ENCODE assay signal across 15 cellular contexts in the genomic region with DNA sequence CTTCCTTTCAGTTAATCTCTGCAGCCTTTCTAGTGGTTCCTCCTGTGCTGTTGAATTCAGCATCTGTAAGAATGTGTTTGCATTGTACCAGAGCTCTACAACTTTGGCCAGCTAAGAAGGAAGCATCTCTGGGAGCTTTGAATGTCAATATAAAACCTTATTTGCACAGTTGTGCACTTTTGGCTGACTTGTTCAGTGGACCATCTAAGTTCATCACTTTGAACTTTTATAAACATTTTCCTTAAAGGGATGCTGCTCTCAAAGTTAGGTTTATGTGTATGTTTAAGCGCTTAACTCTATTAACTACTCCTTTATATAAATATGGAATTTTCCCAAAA. TPM values are rescaled to one million over a fixed set of nuclear protein-coding genes. Genes with fewer than 3 reads are reported as not detected.
DNase-seq lines count a peak whose midpoint lies in the region; ATAC-seq, FAIRE-seq and TF ChIP-seq lines count a peak whose summit lies in the region.
"Had no signal": no experiment of that assay in that cellular context is flagged by ENCODE, and none has a peak within 500 bp of the region (broad histone marks: within the 10 kb centered on the region; RNA-seq: fewer than 3 reads in every experiment).

No MANE protein-coding gene starts in this region.

- POLR2A ChIA-PET in HepG2 (lab: Yijun Ruan, JAX) = interaction anchor here (1.2 kb wide), 1 partner anchor 16 kb away, joined by 4 read pairs; no protein-coding TSS in a partner anchor

- no peaks in the 10 kb centered on the region for H3K9me3 ChIP-seq in HepG2 (ENCODE audit: low read length)
- H3K9me3 ChIP-seq: MG63 had no signal

- no peak overlapping the region for H3K4me2 ChIP-seq in HepG2 (ENCODE audit: low read depth, low read length)

- no peak overlapping the region for H3K4me3 ChIP-seq in HepG2 (replicated peaks in 1 of 3; ENCODE audit: insufficient read depth in 1 of 3, low read depth in 2 of 3, low read length in 3 of 3)
- H3K4me3 ChIP-seq: MG63 had no signal

- no peak overlapping the region for H3K9ac ChIP-seq in HepG2 (ENCODE audit: insufficient read depth, low read depth, low read length)

- H3K4me1 ChIP-seq in HepG2 (ENCODE audit: insufficient read depth, low read length) = peaks cover 56% of the 10 kb centered on the region

- FAIRE-seq in HepG2 (lab: Jason Lieb, UNC) = peak; percentile 67
- FAIRE-seq: H1 had no signal

- BruUV-seq in HepG2 (replicated peaks; lab: Mats Ljungman, UMichigan) = no TSS peak

- peaks cover 35% of the 10 kb centered on the region for H3K79me2 ChIP-seq in HepG2 (ENCODE audit: insufficient read depth, low read length)

- no peak for ATAC-seq in natural killer cell
- ATAC-seq in natural killer cell treated with Interleukin-12 subunit alpha and Interleukin-12 subunit beta and Interleukin-15 and Interleukin-18, amount 100 ng/mL, for 72 hours = no peak
- ATAC-seq in HepG2 = peak; percentile 50
- no peak for ATAC-seq in GM18520 (IDR thresholded peaks at IDR 0.05; ENCODE audit: unreplicated experiment)

- H4K20me1 ChIP-seq in HepG2 (ENCODE audit: insufficient read depth, low read length) = no peaks in the 10 kb centered on the region

- no peak for TF ChIP-seq RAD21 in HepG2 (CRISPR knock-in tag; IDR thresholded peaks at IDR 0.05)

- 87% methylated on average over 1 of the region's 1 CpG for WGBS in HepG2 (ENCODE audit: low lambda C conversion rate)

- peak overlapping the region; percentile 27 to 63 for H3K27ac Mint-ChIP-seq in natural killer cell
- no peak overlapping the region for H3K27ac Mint-ChIP-seq in natural killer cell treated with Interleukin-12 subunit alpha and Interleukin-12 subunit beta and Interleukin-15 and Interleukin-18, amount 100 ng/mL, for 72 hours
- peak overlapping the region; percentile 9 for H3K27ac Mint-ChIP-seq in activated T-helper 2 cell treated with anti-CD3 and anti-CD28 coated beads, Interferon-gamma antibody, Interleukin-2, Interleukin-4, amounts not matched to agents 10 μg/mL and 5 μg/mL and 100 μg/mL, durations not matched to agents 14 hours and 24 hours and 36 hours
- H3K27ac Mint-ChIP-seq: B cell, HFFc6 had no signal

- no peaks in the 10 kb centered on the region for H3K36me3 Mint-ChIP-seq in natural killer cell
- H3K36me3 Mint-ChIP-seq in natural killer cell treated with Interleukin-12 subunit alpha and Interleukin-12 subunit beta and Interleukin-15 and Interleukin-18, amount 100 ng/mL, for 72 hours = peaks cover 4% of the 10 kb centered on the region
- peaks cover 30% of the 10 kb centered on the region for H3K36me3 Mint-ChIP-seq in activated T-helper 2 cell treated with anti-CD3 and anti-CD28 coated beads, Interferon-gamma antibody, Interleukin-2, Interleukin-4, amounts not matched to agents 10 μg/mL and 5 μg/mL and 100 μg/mL, durations not matched to agents 14 hours and 24 hours and 36 hours (ENCODE audit: low read depth)

- intact Hi-C loops in natural killer cell (cut with micrococcal nuclease) (no loop called here), HepG2 (cut with micrococcal nuclease; ENCODE audit: unreplicated experiment) (no loop called here)
- intact Hi-C loops in activated T-helper 2 cell treated with anti-CD3 and anti-CD28 coated beads, Interferon-gamma antibody, Interleukin-2, Interleukin-4, amounts not matched to agents 10 μg/mL and 5 μg/mL and 100 μg/mL, durations not matched to agents 14 hours and 24 hours and 36 hours (cut with micrococcal nuclease) = no loop called here

- H3K4me3 Mint-ChIP-seq in natural killer cell = no peak overlapping the region
- no peak overlapping the region for H3K4me3 Mint-ChIP-seq in natural killer cell treated with Interleukin-12 subunit alpha and Interleukin-12 subunit beta and Interleukin-15 and Interleukin-18, amount 100 ng/mL, for 72 hours
- H3K4me3 Mint-ChIP-seq in activated T-helper 2 cell treated with anti-CD3 and anti-CD28 coated beads, Interferon-gamma antibody, Interleukin-2, Interleukin-4, amounts not matched to agents 10 μg/mL and 5 μg/mL and 100 μg/mL, durations not matched to agents 14 hours and 24 hours and 36 hours (ENCODE audit: low read depth) = no peak overlapping the region
- H3K4me3 Mint-ChIP-seq: B cell, HFFc6 had no signal

- H3K27ac ChIP-seq in HepG2 (ENCODE audit: extremely low read length, insufficient read depth, low read length) = no peak overlapping the region

- H2AFZ ChIP-seq in HepG2 (ENCODE audit: low read length) = no peak overlapping the region

- no peak for DNase-seq in natural killer cell
- no peak for DNase-seq in natural killer cell treated with Interleukin-12 subunit alpha and Interleukin-12 subunit beta and Interleukin-15 and Interleukin-18, amount 100 ng/mL, for 72 hours (ENCODE audit: low spot score)
- DNase-seq in activated T-helper 2 cell treated with anti-CD3 and anti-CD28 coated beads, Interferon-gamma antibody, Interleukin-2, Interleukin-4, amounts not matched to agents 10 μg/mL and 5 μg/mL and 100 μg/mL, durations not matched to agents 14 hours and 24 hours and 36 hours (ENCODE audit: low spot score) = no peak
- DNase-seq in HepG2 (ENCODE audit: low spot score) = peak; percentile 55
- no peak for DNase-seq in NCI-H2227 (lab: John Stamatoyannopoulos, UW; ENCODE audit: unreplicated experiment)
- no peak for DNase-seq in NCI-H510A (lab: John Stamatoyannopoulos, UW)
- DNase-seq: HFFc6, KBM-7, MG63, NCI-H187 treated with DMSO at 0.1 percent for 48 hours, NCI-H446 treated with DMSO at 0.1 percent for 48 hours, SIG-M5 had no signal

- no peaks in the 10 kb centered on the region for H3K27me3 ChIP-seq in HepG2 (ENCODE audit: control insufficient read depth in 1 of 2, insufficient read depth in 2 of 2, low read length in 2 of 2)
- H3K27me3 ChIP-seq: MG63 had no signal

- no peaks in the 10 kb centered on the region for H3K9me3 Mint-ChIP-seq in natural killer cell
- no peaks in the 10 kb centered on the region for H3K9me3 Mint-ChIP-seq in natural killer cell treated with Interleukin-12 subunit alpha and Interleukin-12 subunit beta and Interleukin-15 and Interleukin-18, amount 100 ng/mL, for 72 hours
- H3K9me3 Mint-ChIP-seq in activated T-helper 2 cell treated with anti-CD3 and anti-CD28 coated beads, Interferon-gamma antibody, Interleukin-2, Interleukin-4, amounts not matched to agents 10 μg/mL and 5 μg/mL and 100 μg/mL, durations not matched to agents 14 hours and 24 hours and 36 hours = no peaks in the 10 kb centered on the region
- H3K9me3 Mint-ChIP-seq: HFFc6 had no signal

- TF ChIP-seq CTCF in natural killer cell (IDR thresholded peaks at IDR 0.05) = no peak
- no peak for TF ChIP-seq CTCF in HepG2 (CRISPR knock-in tag; IDR thresholded peaks at IDR 0.05)

- TF ChIP-seq EP300 in HepG2 (IDR thresholded peaks at IDR 0.05; ENCODE audit: low read depth in 2 of 2, low read length in 2 of 2) = no peak
- no peak for TF ChIP-seq EP300 in HepG2 (CRISPR knock-in tag; IDR thresholded peaks at IDR 0.05; ENCODE audit: borderline replicate concordance)

- H3K4me1 Mint-ChIP-seq in natural killer cell = peaks cover 49 to 50% of the 10 kb centered on the region in 2 donors
- H3K4me1 Mint-ChIP-seq in natural killer cell treated with Interleukin-12 subunit alpha and Interleukin-12 subunit beta and Interleukin-15 and Interleukin-18, amount 100 ng/mL, for 72 hours (ENCODE audit: low read depth in 2 of 2) = peaks cover 24 to 31% of the 10 kb centered on the region in 2 donors
- H3K4me1 Mint-ChIP-seq in activated T-helper 2 cell treated with anti-CD3 and anti-CD28 coated beads, Interferon-gamma antibody, Interleukin-2, Interleukin-4, amounts not matched to agents 10 μg/mL and 5 μg/mL and 100 μg/mL, durations not matched to agents 14 hours and 24 hours and 36 hours (ENCODE audit: low read depth) = peaks cover 41% of the 10 kb centered on the region

- no peaks in the 10 kb centered on the region for H3K27me3 Mint-ChIP-seq in natural killer cell (ENCODE audit: low read depth in 2 of 2)
- no peaks in the 10 kb centered on the region for H3K27me3 Mint-ChIP-seq in natural killer cell treated with Interleukin-12 subunit alpha and Interleukin-12 subunit beta and Interleukin-15 and Interleukin-18, amount 100 ng/mL, for 72 hours
- H3K27me3 Mint-ChIP-seq in activated T-helper 2 cell treated with anti-CD3 and anti-CD28 coated beads, Interferon-gamma antibody, Interleukin-2, Interleukin-4, amounts not matched to agents 10 μg/mL and 5 μg/mL and 100 μg/mL, durations not matched to agents 14 hours and 24 hours and 36 hours (ENCODE audit: low read depth) = no peaks in the 10 kb centered on the region
- H3K27me3 Mint-ChIP-seq: B cell had no signal

- CTCF ChIA-PET in HepG2 (lab: Yijun Ruan, JAX; ENCODE audit: low intra/inter-chr PET ratio, low total read pairs) = no interaction called here

- peaks cover 0 to 7% of the 10 kb centered on the region in 2 experiments; a peak in 1 of 5 replicates for H3K36me3 ChIP-seq in HepG2 (replicated peaks in 1 of 2; ENCODE audit: control insufficient read depth in 1 of 2, insufficient read depth in 2 of 2, low read length in 2 of 2)

- in situ Hi-C loops in HepG2 (cut with HindIII; ENCODE audit: extremely low pct_ligation_motif_present, low pct_unique_long_range_greater_than_20kb) = no loop called here

- TF ChIP-seq POLR2A in HepG2 (IDR thresholded peaks at IDR 0.05; ENCODE audit: insufficient read depth in 1 of 2, low read depth in 2 of 2, low read length in 2 of 2) = no peak

RNA-seq across cellular contexts. Expression of gene POLR1D, which starts 15.6 kb away (rescaled TPM):
- 100 to 1,000 TPM; 109 to 132 (median 116) TPM for total RNA-seq in natural killer cell
- total RNA-seq in natural killer cell treated with Interleukin-12 subunit alpha and Interleukin-12 subunit beta and Interleukin-15 and Interleukin-18, amount 100 ng/mL, for 72 hours = 100 to 1,000 TPM in 1 of 2 donors, 10 to 100 TPM in 1; 95.2 to 112 TPM
- 124 and 127 TPM in 2 replicates for total RNA-seq in activated T-helper 2 cell treated with anti-CD3 and anti-CD28 coated beads, Interferon-gamma antibody, Interleukin-2, Interleukin-4, amounts not matched to agents 10 μg/mL and 5 μg/mL and 100 μg/mL, durations not matched to agents 14 hours and 24 hours and 36 hours
- 181 and 183 TPM in 2 replicates for total RNA-seq in HepG2 (2016; rRNA removed; fragmentation: Illumina TruSeq; extraction: Trizol)
- total RNA-seq in HepG2 (2016; cell fraction: cytosol; rRNA removed; fragmentation: Illumina TruSeq; extraction: Trizol; ENCODE audit: low read depth) = 246 and 252 TPM in 2 replicates
- total RNA-seq in HepG2 (2016; cell fraction: insoluble cytoplasmic fraction; rRNA removed; fragmentation: Illumina TruSeq; extraction: Trizol) = 190 and 194 TPM in 2 replicates
- total RNA-seq in HepG2 (2016; cell fraction: membrane; rRNA removed; fragmentation: Illumina TruSeq; extraction: Trizol) = 347 and 379 TPM in 2 replicates
- total RNA-seq in HepG2 (2016; cell fraction: nucleus; rRNA removed; fragmentation: Illumina TruSeq; extraction: Trizol) = 101 and 102 TPM in 2 replicates
- polyA plus RNA-seq in HepG2 (2011; rRNA removed) = 406 and 490 TPM in 2 replicates
- 328 and 389 TPM in 2 replicates for polyA plus RNA-seq in HepG2 (2011; cell fraction: cytosol; rRNA removed)
- 165 and 181 TPM in 2 replicates for polyA plus RNA-seq in HepG2 (2011; cell fraction: nucleus; rRNA removed)
- polyA plus RNA-seq in HepG2 (2012) = 441 and 562 TPM in 2 replicates
- polyA plus RNA-seq in HepG2 (2016; cell fraction: cytosol; fragmentation: Illumina TruSeq; extraction: Trizol; ENCODE audit: low read depth) = 296 and 321 TPM in 2 replicates
- polyA plus RNA-seq in HepG2 (2016; cell fraction: insoluble cytoplasmic fraction; fragmentation: Illumina TruSeq; extraction: Trizol; ENCODE audit: low read depth) = 226 and 233 TPM in 2 replicates
- polyA plus RNA-seq in HepG2 (2016; cell fraction: membrane; fragmentation: Illumina TruSeq; extraction: Trizol; ENCODE audit: low read depth) = 377 and 388 TPM in 2 replicates
- 205 and 216 TPM in 2 replicates for polyA plus RNA-seq in HepG2 (2016; cell fraction: nucleus; fragmentation: Illumina TruSeq; extraction: Trizol; ENCODE audit: insufficient read depth, low read depth)
- polyA minus RNA-seq in HepG2 (2011; rRNA and poly(A)+ RNA removed; ENCODE audit: low replicate concordance) = 26.6 and 51.6 TPM in 2 replicates
- polyA minus RNA-seq in HepG2 (2011; cell fraction: cytosol; rRNA and poly(A)+ RNA removed) = 99.7 and 122 TPM in 2 replicates
- polyA minus RNA-seq in HepG2 (2011; cell fraction: nucleus; rRNA and poly(A)+ RNA removed) = 54.1 and 77.7 TPM in 2 replicates

RNA-seq across cellular contexts. Expression of gene LNX2, which starts 16.9 kb away (rescaled TPM):
- total RNA-seq in natural killer cell (1 to 10 TPM; 4.5 to 6.6 (median 5.0) TPM), HepG2 (2016; rRNA removed; fragmentation: Illumina TruSeq; extraction: Trizol) (9.7 and 13.1 TPM in 2 replicates)
- total RNA-seq in natural killer cell treated with Interleukin-12 subunit alpha and Interleukin-12 subunit beta and Interleukin-15 and Interleukin-18, amount 100 ng/mL, for 72 hours = 1 to 10 TPM; 4.1 to 4.2 TPM
- 5.2 and 5.4 TPM in 2 replicates for total RNA-seq in activated T-helper 2 cell treated with anti-CD3 and anti-CD28 coated beads, Interferon-gamma antibody, Interleukin-2, Interleukin-4, amounts not matched to agents 10 μg/mL and 5 μg/mL and 100 μg/mL, durations not matched to agents 14 hours and 24 hours and 36 hours
- total RNA-seq in HepG2 (2016; cell fraction: cytosol; rRNA removed; fragmentation: Illumina TruSeq; extraction: Trizol; ENCODE audit: low read depth) = 3.3 and 3.9 TPM in 2 replicates
- total RNA-seq in HepG2 (2016; cell fraction: insoluble cytoplasmic fraction; rRNA removed; fragmentation: Illumina TruSeq; extraction: Trizol) = 9.5 and 13.3 TPM in 2 replicates
- 4.9 and 5.9 TPM in 2 replicates for total RNA-seq in HepG2 (2016; cell fraction: membrane; rRNA removed; fragmentation: Illumina TruSeq; extraction: Trizol)
- total RNA-seq in HepG2 (2016; cell fraction: nucleus; rRNA removed; fragmentation: Illumina TruSeq; extraction: Trizol) = 9.0 and 9.9 TPM in 2 replicates
- 8.1 and 9.2 TPM in 2 replicates for polyA plus RNA-seq in HepG2 (2011; rRNA removed)
- 5.4 and 6.7 TPM in 2 replicates for polyA plus RNA-seq in HepG2 (2011; cell fraction: cytosol; rRNA removed)
- 4.8 and 5.3 TPM in 2 replicates for polyA plus RNA-seq in HepG2 (2011; cell fraction: nucleus; rRNA removed)
- 6.9 and 8.2 TPM in 2 replicates for polyA plus RNA-seq in HepG2 (2012)
- polyA plus RNA-seq in HepG2 (2016; cell fraction: cytosol; fragmentation: Illumina TruSeq; extraction: Trizol; ENCODE audit: low read depth) = 0.50 and 0.63 TPM in 2 replicates
- polyA plus RNA-seq in HepG2 (2016; cell fraction: insoluble cytoplasmic fraction; fragmentation: Illumina TruSeq; extraction: Trizol; ENCODE audit: low read depth) = 14.1 and 14.2 TPM in 2 replicates
- polyA plus RNA-seq in HepG2 (2016; cell fraction: membrane; fragmentation: Illumina TruSeq; extraction: Trizol; ENCODE audit: low read depth) = 2.3 and 3.1 TPM in 2 replicates
- 7.6 and 7.8 TPM in 2 replicates for polyA plus RNA-seq in HepG2 (2016; cell fraction: nucleus; fragmentation: Illumina TruSeq; extraction: Trizol; ENCODE audit: insufficient read depth, low read depth)
- polyA minus RNA-seq in HepG2 (2011; rRNA and poly(A)+ RNA removed; ENCODE audit: low replicate concordance) = 11.6 and 15.0 TPM in 2 replicates
- polyA minus RNA-seq in HepG2 (2011; cell fraction: cytosol; rRNA and poly(A)+ RNA removed) = 12.0 and 13.0 TPM in 2 replicates
- polyA minus RNA-seq in HepG2 (2011; cell fraction: nucleus; rRNA and poly(A)+ RNA removed) = 24.6 and 26.7 TPM in 2 replicates

Comparison
In these comparisons a context has a peak if more than half of its experiments do, and no peak if none do; other contexts are left out.
1. H3K27ac Mint-ChIP-seq: peak in natural killer cell (2 of 2) and activated T-helper 2 cell treated with anti-CD3 and anti-CD28 coated beads, Interferon-gamma antibody, Interleukin-2, Interleukin-4, amounts not matched to agents 10 μg/mL and 5 μg/mL and 100 μg/mL, durations not matched to agents 14 hours and 24 hours and 36 hours (single experiment); none in natural killer cell treated with Interleukin-12 subunit alpha and Interleukin-12 subunit beta and Interleukin-15 and Interleukin-18, amount 100 ng/mL, for 72 hours (0 of 2).